In the genomic region with DNA sequence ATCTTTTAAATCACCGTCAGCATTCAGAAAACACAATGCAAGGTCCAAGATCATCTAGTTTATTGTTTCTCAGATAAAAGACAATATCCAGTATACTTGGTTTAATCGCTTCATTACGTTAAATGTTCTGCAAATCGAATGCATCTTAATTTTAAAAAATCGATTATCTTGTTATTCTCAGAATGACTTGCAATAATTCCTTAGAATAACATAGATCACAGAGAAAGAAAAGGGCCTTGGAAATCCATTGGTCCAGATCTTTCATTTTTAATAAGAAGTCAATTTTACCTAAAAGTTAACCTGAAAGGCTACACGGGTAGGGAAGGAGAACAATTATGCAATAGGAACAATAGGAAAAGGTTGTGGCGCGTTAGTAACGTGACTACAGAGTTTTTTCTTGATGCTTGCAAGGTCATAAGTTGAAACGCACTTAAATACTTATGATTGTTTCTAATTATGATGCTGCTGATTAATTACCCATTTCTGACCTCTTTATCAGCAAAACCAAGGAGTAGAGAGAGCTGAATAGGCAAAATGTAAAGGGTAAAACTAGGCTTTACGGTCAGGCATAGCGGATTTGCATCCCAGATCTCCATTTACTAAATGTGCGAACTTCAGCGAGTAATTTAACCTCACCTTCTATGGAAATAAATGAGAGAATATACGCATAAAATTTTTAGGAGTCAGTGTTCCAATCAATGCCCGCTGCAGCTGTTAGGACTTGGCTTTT, we compare ENCODE assay signal across 8 cellular contexts. TPM values are rescaled to one million over a fixed set of nuclear protein-coding genes. Genes with fewer than 3 reads are reported as not detected.
DNase-seq lines count a peak whose midpoint lies in the region; ATAC-seq and TF ChIP-seq lines count a peak whose summit lies in the region.

No MANE protein-coding gene starts in this region.

- H2BK15ac ChIP-seq in mesenchymal stem cell (ENCODE audit: low read depth, poor library complexity, severe bottlenecking), result no peak overlapping the region

- DNase-seq in left ventricle myocardium inferior, result no peak
- DNase-seq in Right ventricle myocardium superior, result no peak
- DNase-seq in body of pancreas, result no peak
- DNase-seq in mesenchymal stem cell, result no peak
- DNase-seq in vagina (ENCODE audit: extremely low spot score in 2 of 2), result no peak
- DNase-seq in SHP77 (lab: John Stamatoyannopoulos, UW), result no peak
- DNase-seq in NCI-H1436 treated with DMSO at 0.1 percent for 48 hours (lab: John Stamatoyannopoulos, UW), result no peak

- H3K9me3 ChIP-seq in left ventricle myocardium inferior (replicated peaks), result no peaks in the 10 kb centered on the region
- H3K9me3 ChIP-seq in body of pancreas, result no peaks in the 10 kb centered on the region
- H3K9me3 ChIP-seq in mesenchymal stem cell (ENCODE audit: control insufficient read depth, low read length), result no peaks in the 10 kb centered on the region
- no peaks in the 10 kb centered on the region for H3K9me3 ChIP-seq in vagina

- H2AFZ ChIP-seq in mesenchymal stem cell (ENCODE audit: low read depth, low read length), result no peak overlapping the region

- peak overlapping the region; percentile 90 for H3K4me2 ChIP-seq in mesenchymal stem cell (ENCODE audit: low read length, poor library complexity, severe bottlenecking)

- H3K18ac ChIP-seq in mesenchymal stem cell (ENCODE audit: low read depth in 1 of 2, low read length in 2 of 2), result peak overlapping the region in 1 of 2 experiments; percentile 62

- H3K27ac ChIP-seq in left ventricle myocardium inferior (replicated peaks) (peak overlapping the region; percentile 87), body of pancreas (peak overlapping the region; percentile 42 to 76 (median 64)), mesenchymal stem cell (ENCODE audit: low read length, poor library complexity, severe bottlenecking) (peak overlapping the region; percentile 54), vagina (peak overlapping the region; percentile 43)

- peak overlapping the region; percentile 76 for H3K4me3 ChIP-seq in left ventricle myocardium inferior
- peak overlapping the region; percentile 13 to 32 for H3K4me3 ChIP-seq in body of pancreas
- H3K4me3 ChIP-seq in mesenchymal stem cell (ENCODE audit: insufficient read depth in 1 of 2, low read depth in 1 of 2, low read length in 2 of 2), result peak overlapping the region in 1 of 2 experiments; percentile 89
- H3K4me3 ChIP-seq in vagina, result peak overlapping the region; percentile 61 to 63

- ATAC-seq in Right ventricle myocardium superior (ENCODE audit: poor library complexity) (no peak), body of pancreas (no peak), HG02938 (IDR thresholded peaks at IDR 0.05; ENCODE audit: unreplicated experiment) (no peak)

- H2BK5ac ChIP-seq in mesenchymal stem cell (ENCODE audit: low read depth, low read length, poor library complexity, severe bottlenecking), result no peak overlapping the region

- H3K14ac ChIP-seq in mesenchymal stem cell (ENCODE audit: low read length in 2 of 2), result peak overlapping the region in 1 of 2 experiments; percentile 36

- H3K36me3 ChIP-seq in left ventricle myocardium inferior, result no peaks in the 10 kb centered on the region
- no peaks in the 10 kb centered on the region for H3K36me3 ChIP-seq in body of pancreas (replicated peaks in 1 of 2; ENCODE audit: insufficient read depth in 1 of 2, low read depth in 2 of 2)
- H3K36me3 ChIP-seq in mesenchymal stem cell (ENCODE audit: control insufficient read depth in 1 of 2, insufficient read depth in 2 of 2, low read depth in 1 of 2, low read length in 2 of 2), result no peaks in the 10 kb centered on the region
- no peaks in the 10 kb centered on the region for H3K36me3 ChIP-seq in vagina

- H2BK12ac ChIP-seq in mesenchymal stem cell (ENCODE audit: low read length in 2 of 2), result no peak overlapping the region

- H3K4me1 ChIP-seq in left ventricle myocardium inferior (peaks cover 34% of the 10 kb centered on the region), body of pancreas (peaks cover 19% of the 10 kb centered on the region), mesenchymal stem cell (ENCODE audit: control insufficient read depth, insufficient read depth, low read depth, low read length) (peaks cover 3% of the 10 kb centered on the region), vagina (peaks cover 20% of the 10 kb centered on the region)

- no peaks in the 10 kb centered on the region for H3K27me3 ChIP-seq in left ventricle myocardium inferior (ENCODE audit: low read depth)
- no peaks in the 10 kb centered on the region for H3K27me3 ChIP-seq in body of pancreas
- H3K27me3 ChIP-seq in mesenchymal stem cell (ENCODE audit: control insufficient read depth in 1 of 2, insufficient read depth in 1 of 2, low read length in 2 of 2), result no peaks in the 10 kb centered on the region
- no peaks in the 10 kb centered on the region for H3K27me3 ChIP-seq in vagina

- H3K4ac ChIP-seq in mesenchymal stem cell (ENCODE audit: low read depth in 1 of 2, low read length in 2 of 2), result peak overlapping the region; percentile 30 to 51

- peak overlapping the region; percentile 91 for H3K9ac ChIP-seq in mesenchymal stem cell (ENCODE audit: low read length)

- WGBS in body of pancreas, 2 donors, result 29% methylated on average over 16 of the region's 16 CpGs
- 32% methylated on average over 12 of the region's 16 CpGs for WGBS in mesenchymal stem cell

- TF ChIP-seq POLR2A in body of pancreas (IDR thresholded peaks at IDR 0.05), result no peak
- no peak for TF ChIP-seq POLR2A in vagina (IDR thresholded peaks at IDR 0.05)

- peak overlapping the region; percentile 19 for H4K8ac ChIP-seq in mesenchymal stem cell (ENCODE audit: low read length)

- H2BK120ac ChIP-seq in mesenchymal stem cell (ENCODE audit: low read depth, low read length), result peak overlapping the region; percentile 34

- no peak overlapping the region for H4K91ac ChIP-seq in mesenchymal stem cell (ENCODE audit: low read length)

- H3K79me1 ChIP-seq in mesenchymal stem cell (replicated peaks; ENCODE audit: low read length, poor library complexity, severe bottlenecking), result peaks cover 19% of the 10 kb centered on the region

- no peak for TF ChIP-seq CTCF in left ventricle myocardium inferior (IDR thresholded peaks at IDR 0.05; ENCODE audit: borderline replicate concordance)
- TF ChIP-seq CTCF in body of pancreas (IDR thresholded peaks at IDR 0.05), result no peak
- no peak for TF ChIP-seq CTCF in vagina (IDR thresholded peaks at IDR 0.05)

- intact Hi-C loops in left ventricle myocardium inferior (cut with micrococcal nuclease) (loop anchor here (5.0 kb wide), 2 partner anchors 92 to 247 kb away; a partner anchor contains a TSS), Right ventricle myocardium superior (cut with DNase I) (loop anchor here (5.0 kb wide), 1 partner anchor 92 kb away; a partner anchor contains a TSS), body of pancreas (cut with DNase I) (loop anchor here (10.0 kb wide), 2 partner anchors 85 to 235 kb away; no protein-coding TSS in a partner anchor), vagina (cut with DNase I) (loop anchor here (10.0 kb wide), 1 partner anchor 95 kb away; a partner anchor contains a TSS)

- H2AK5ac ChIP-seq in mesenchymal stem cell (ENCODE audit: low read length, severe bottlenecking), result peak overlapping the region; percentile 54

- no peak overlapping the region for H3K23ac ChIP-seq in mesenchymal stem cell (ENCODE audit: low read length in 2 of 2)

RNA-seq across cellular contexts. Expression of a gene that starts 0.8 kb away (rescaled TPM):
- total RNA-seq in left ventricle myocardium inferior, result 33.0 TPM
- 29.7 TPM for total RNA-seq in Right ventricle myocardium superior
- total RNA-seq in body of pancreas, result 1 to 10 TPM; 3.4 to 3.6 TPM
- polyA plus RNA-seq in mesenchymal stem cell (2013, experiment 1 of 2), result 4.4 TPM
- 4.3 TPM for polyA plus RNA-seq in mesenchymal stem cell (2013, experiment 2 of 2)
- total RNA-seq in vagina, result 3.9 TPM

RNA-seq across cellular contexts. Expression of a gene that starts 4.9 kb away (rescaled TPM):
- total RNA-seq in left ventricle myocardium inferior (155 TPM), Right ventricle myocardium superior (194 TPM), body of pancreas (100 to 1,000 TPM in 1 of 2 donors, 10 to 100 TPM in 1; 89.8 to 109 TPM), vagina (161 TPM)
- polyA plus RNA-seq in mesenchymal stem cell (2013, experiment 1 of 2), result 323 TPM
- polyA plus RNA-seq in mesenchymal stem cell (2013, experiment 2 of 2), result 343 TPM
